Comparison of ENCODE assay signal across 18 cellular contexts in the genomic region with DNA sequence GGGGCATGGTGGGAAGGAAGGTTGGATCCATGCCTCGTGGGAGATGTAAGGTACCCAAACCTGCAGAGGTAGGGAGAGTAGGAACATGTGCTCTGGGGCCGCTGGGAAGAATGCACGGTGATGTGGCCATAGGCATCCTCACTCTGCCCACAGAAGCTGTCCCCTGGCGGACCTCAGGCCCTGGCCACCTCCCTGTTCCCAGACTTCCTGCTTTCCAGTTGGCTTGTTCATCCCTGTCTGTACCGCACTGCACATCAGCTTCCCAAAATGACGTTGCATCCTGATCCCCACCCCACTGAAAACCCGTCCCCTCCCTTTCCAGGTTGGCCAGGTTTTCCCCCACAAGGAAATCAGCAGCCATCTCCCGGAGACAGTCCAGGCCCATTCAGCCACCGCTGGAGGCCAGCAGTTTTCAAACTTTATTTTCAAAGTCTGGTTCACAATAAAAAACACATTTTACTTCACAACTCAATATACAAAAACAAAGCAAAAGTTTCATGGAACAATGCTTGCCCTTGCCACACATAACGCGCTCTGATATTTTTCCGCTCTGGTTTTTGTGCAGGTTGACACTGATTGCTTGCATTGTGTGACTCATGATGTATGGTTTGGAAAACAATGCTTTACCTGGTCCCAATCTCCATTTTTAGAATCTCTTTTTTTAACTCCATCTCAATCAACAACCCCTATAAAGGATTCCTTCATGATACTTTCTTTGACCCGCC.
DNase-seq lines count a peak whose midpoint lies in the region; ATAC-seq and TF ChIP-seq lines count a peak whose summit lies in the region.
"Had no signal": no experiment of that assay in that cellular context is flagged by ENCODE, and none has a peak within 500 bp of the region (broad histone marks: within the 10 kb centered on the region; RNA-seq: fewer than 3 reads in every experiment).

No MANE protein-coding gene starts in this region.

- H3K27ac Mint-ChIP-seq in neural crest cell (ENCODE audit: unreplicated experiment) = peak overlapping the region; percentile 39
- no peak overlapping the region for H3K27ac Mint-ChIP-seq in activated CD4-positive, alpha-beta T cell treated with anti-CD3 and anti-CD28 coated beads, Interleukin-2, amount 10 ng/mL, durations not matched to agents 24 days and 14 days

- H3K9me3 Mint-ChIP-seq in neural crest cell = no peaks in the 10 kb centered on the region
- no peaks in the 10 kb centered on the region for H3K9me3 Mint-ChIP-seq in activated CD4-positive, alpha-beta T cell treated with anti-CD3 and anti-CD28 coated beads, Interleukin-2, amount 10 ng/mL, durations not matched to agents 24 days and 14 days
- H3K9me3 Mint-ChIP-seq: CD8-positive, alpha-beta memory T cell had no signal

- H3K4me1 ChIP-seq in esophagus muscularis mucosa (peaks cover 13 to 61% (median 50%) of the 10 kb centered on the region in 4 donors), tibial nerve (peaks cover 0 to 68% (median 22%) of the 10 kb centered on the region in 4 donors)

- intact Hi-C loops in Right ventricle myocardium inferior (cut with DNase I) (no loop called here), Right ventricle myocardium superior (cut with DNase I) (no loop called here), esophagus muscularis mucosa (cut with DNase I) (no loop called here)
- intact Hi-C loops in activated CD4-positive, alpha-beta T cell treated with anti-CD3 and anti-CD28 coated beads, Interleukin-2, amount 10 ng/mL, durations not matched to agents 24 days and 14 days (cut with micrococcal nuclease) = no loop called here

- CTCF ChIA-PET in GM10248 (lab: Yijun Ruan, JAX) = no interaction called here

- TF ChIP-seq EP300 in esophagus muscularis mucosa (IDR thresholded peaks at IDR 0.05) (no peak), tibial nerve (IDR thresholded peaks at IDR 0.05) (no peak)

- H3K4me3 Mint-ChIP-seq in neural crest cell = no peak overlapping the region
- no peak overlapping the region for H3K4me3 Mint-ChIP-seq in activated CD4-positive, alpha-beta T cell treated with anti-CD3 and anti-CD28 coated beads, Interleukin-2, amount 10 ng/mL, durations not matched to agents 24 days and 14 days
- H3K4me3 Mint-ChIP-seq: CD8-positive, alpha-beta memory T cell had no signal

- WGBS in esophagus muscularis mucosa = 84% methylated on average over 12 of the region's 13 CpGs
- 76 to 78% methylated on average over 13 of the region's 13 CpGs for WGBS in tibial nerve, 2 donors

- peaks cover 58% of the 10 kb centered on the region for H3K4me1 Mint-ChIP-seq in neural crest cell
- no peaks in the 10 kb centered on the region for H3K4me1 Mint-ChIP-seq in activated CD4-positive, alpha-beta T cell treated with anti-CD3 and anti-CD28 coated beads, Interleukin-2, amount 10 ng/mL, durations not matched to agents 24 days and 14 days

- H3K27me3 ChIP-seq in esophagus muscularis mucosa (no peaks in the 10 kb centered on the region), tibial nerve (no peaks in the 10 kb centered on the region)

- no peaks in the 10 kb centered on the region for H3K36me3 Mint-ChIP-seq in neural crest cell (ENCODE audit: low read depth)
- H3K36me3 Mint-ChIP-seq in activated CD4-positive, alpha-beta T cell treated with anti-CD3 and anti-CD28 coated beads, Interleukin-2, amount 10 ng/mL, durations not matched to agents 24 days and 14 days (ENCODE audit: low read depth) = no peaks in the 10 kb centered on the region

- DNase-seq in Right ventricle myocardium inferior (ENCODE audit: missing footprints) (peak; percentile 62), Right ventricle myocardium superior (no peak), esophagus muscularis mucosa (ENCODE audit: extremely low spot score) (no peak), neural crest cell (ENCODE audit: low read depth, low spot score) (no peak), tibial nerve (ENCODE audit: low spot score in 2 of 2) (no peak), GM10248 (ENCODE audit: extremely low spot score) (no peak)
- no peak for DNase-seq in activated CD4-positive, alpha-beta T cell treated with anti-CD3 and anti-CD28 coated beads, Interleukin-2, amount 10 ng/mL, durations not matched to agents 24 days and 14 days
- DNase-seq: 8988T; CD8-positive, alpha-beta memory T cell; DND-41; GDM1; GOT3; KG1; NCI-H1436 treated with DMSO at 0.1 percent for 48 hours; NCI-H2081 treated with DMSO at 0.1 percent for 48 hours; NCI-H510A; NCI-H82 had no signal

- H3K9me3 ChIP-seq in esophagus muscularis mucosa = no peaks in the 10 kb centered on the region
- no peaks in the 10 kb centered on the region for H3K9me3 ChIP-seq in tibial nerve

- H3K27ac ChIP-seq in esophagus muscularis mucosa (replicated peaks in 1 of 4) = peak overlapping the region; percentile 18 to 69 (median 46)
- H3K27ac ChIP-seq in tibial nerve = peak overlapping the region in 3 of 4 donors; percentile 52 to 93 (median 85)

- POLR2A ChIA-PET in GM10248 (lab: Yijun Ruan, JAX) = no interaction called here

- H3K4me3 ChIP-seq in esophagus muscularis mucosa (no peak overlapping the region), tibial nerve (no peak overlapping the region)

- H3K36me3 ChIP-seq in esophagus muscularis mucosa (no peaks in the 10 kb centered on the region), tibial nerve (no peaks in the 10 kb centered on the region)

- ATAC-seq in Right ventricle myocardium inferior = peak; percentile 21
- ATAC-seq in Right ventricle myocardium superior (ENCODE audit: poor library complexity) = no peak
- ATAC-seq in GM18502 (IDR thresholded peaks at IDR 0.05; ENCODE audit: poor library complexity, unreplicated experiment) = no peak

- no peak for TF ChIP-seq CTCF in esophagus muscularis mucosa (IDR thresholded peaks at IDR 0.05)
- TF ChIP-seq CTCF in neural crest cell (conservative IDR thresholded peaks at IDR 0.05) = no peak
- no peak for TF ChIP-seq CTCF in tibial nerve (IDR thresholded peaks at IDR 0.05)
- TF ChIP-seq CTCF in GM10248 (IDR thresholded peaks at IDR 0.05; ENCODE audit: control extremely low read depth, extremely low read depth, low read depth, missing control alignments) = no peak

- H3K27me3 Mint-ChIP-seq in neural crest cell (ENCODE audit: low read depth) = no peaks in the 10 kb centered on the region
- H3K27me3 Mint-ChIP-seq in activated CD4-positive, alpha-beta T cell treated with anti-CD3 and anti-CD28 coated beads, Interleukin-2, amount 10 ng/mL, durations not matched to agents 24 days and 14 days = no peaks in the 10 kb centered on the region

- no peak for TF ChIP-seq POLR2A in esophagus muscularis mucosa (IDR thresholded peaks at IDR 0.05; ENCODE audit: low read depth)
- no peak for TF ChIP-seq POLR2A in tibial nerve (IDR thresholded peaks at IDR 0.05)
